ENCODE assay signal across 8 cellular contexts in the genomic region with DNA sequence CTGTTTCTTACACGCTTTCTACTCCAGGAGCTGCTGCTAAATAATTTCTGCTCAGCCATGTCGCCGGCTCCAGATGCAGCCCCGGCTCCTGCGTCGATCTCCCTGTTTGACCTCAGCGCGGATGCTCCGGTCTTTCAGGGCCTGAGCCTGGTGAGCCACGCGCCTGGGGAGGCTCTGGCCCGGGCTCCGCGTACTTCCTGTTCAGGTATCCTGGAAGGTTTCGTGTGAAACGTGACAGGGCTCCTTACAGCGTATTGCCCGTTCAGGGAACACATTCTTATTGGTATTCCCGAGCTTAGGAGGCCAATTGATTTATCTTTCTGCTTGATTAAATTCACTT. TPM values are rescaled to one million over a fixed set of nuclear protein-coding genes. Genes with fewer than 3 reads are reported as not detected.
DNase-seq lines count a peak whose midpoint lies in the region; ATAC-seq and TF ChIP-seq lines count a peak whose summit lies in the region.

No MANE protein-coding gene starts in this region.

- TF ChIP-seq EP300 in sigmoid colon (IDR thresholded peaks at IDR 0.05): no peak

- H3K4me2 ChIP-seq in hepatocyte: peak overlapping the region; percentile 85

- H4K20me1 ChIP-seq in hepatocyte (ENCODE audit: insufficient read depth, poor library complexity, severe bottlenecking): no peaks in the 10 kb centered on the region

- peaks cover 0 to 5% (median 0%) of the 10 kb centered on the region in 7 donors for H3K9me3 Mint-ChIP-seq in CD14-positive monocyte

- H3K4me1 ChIP-seq in adrenal gland (replicated peaks in 1 of 2): peaks cover 23 to 43% of the 10 kb centered on the region in 2 donors
- peaks cover 16% of the 10 kb centered on the region for H3K4me1 ChIP-seq in hepatocyte (ENCODE audit: insufficient read depth)
- peaks cover 0 to 35% (median 31%) of the 10 kb centered on the region in 4 donors for H3K4me1 ChIP-seq in sigmoid colon

- H3K4me1 Mint-ChIP-seq in CD14-positive monocyte: peaks cover 44% of the 10 kb centered on the region

- TF ChIP-seq CTCF in CD14-positive monocyte (IDR thresholded peaks at IDR 0.05) (no peak), adrenal gland (IDR thresholded peaks at IDR 0.05) (no peak), hepatocyte (IDR thresholded peaks at IDR 0.05; ENCODE audit: poor library complexity) (no peak), sigmoid colon (IDR thresholded peaks at IDR 0.05) (no peak)

- H3K4me3 Mint-ChIP-seq in CD14-positive monocyte: peak overlapping the region; percentile 95 to 98

- H3K27ac Mint-ChIP-seq in CD14-positive monocyte: peak overlapping the region; percentile 88 to 99 (median 96)

- peak overlapping the region; percentile 80 to 95 (median 94) for H3K27ac ChIP-seq in adrenal gland
- H3K27ac ChIP-seq in hepatocyte: peak overlapping the region; percentile 90
- peak overlapping the region; percentile 89 to 94 (median 94) for H3K27ac ChIP-seq in sigmoid colon

- WGBS in adrenal gland, 4 donors: 0% methylated on average over 6 to 19 of the region's 19 CpGs
- WGBS in hepatocyte (ENCODE audit: low lambda C conversion rate, missing lambda C conversion rate): 1% methylated on average over 19 of the region's 19 CpGs
- WGBS in sigmoid colon, 2 donors: 0 to 1% methylated on average over 19 of the region's 19 CpGs

- intact Hi-C loops in CD14-positive monocyte (cut with micrococcal nuclease): loop anchor here in 1 of 2 donors (2.0 kb wide), 1 partner anchor 19 kb away; no protein-coding TSS in a partner anchor
- intact Hi-C loops in adrenal gland (cut with DNase I): no loop called here
- intact Hi-C loops in sigmoid colon (cut with DNase I): loop anchor here (2.0 kb wide), 1 partner anchor 15 kb away; the partner anchor contains the start of genes GLB1L and STK16

- peaks cover 54 to 63% of the 10 kb centered on the region in 2 donors for H3K36me3 Mint-ChIP-seq in CD14-positive monocyte

- TF ChIP-seq POLR2A in adrenal gland (IDR thresholded peaks at IDR 0.05) (no peak), sigmoid colon (IDR thresholded peaks at IDR 0.05) (no peak)

- H3K4me3 ChIP-seq in adrenal gland (peak overlapping the region; percentile 13 to 76 (median 58)), hepatocyte (peak overlapping the region; percentile 78), sigmoid colon (peak overlapping the region; percentile 57 to 79 (median 68))

- H3K27me3 ChIP-seq in adrenal gland (no peaks in the 10 kb centered on the region), hepatocyte (no peaks in the 10 kb centered on the region), sigmoid colon (no peaks in the 10 kb centered on the region)

- peak overlapping the region; percentile 65 for H2AFZ ChIP-seq in hepatocyte

- peaks cover 14 to 22% (median 15%) of the 10 kb centered on the region in 3 donors for H3K27me3 Mint-ChIP-seq in CD14-positive monocyte (ENCODE audit: low read depth in 3 of 3)

- H3K79me2 ChIP-seq in hepatocyte: peaks cover 49% of the 10 kb centered on the region

- peak; percentile 22 for ATAC-seq in GM21515 (IDR thresholded peaks at IDR 0.05; ENCODE audit: unreplicated experiment)

- no peaks in the 10 kb centered on the region for H3K9me2 ChIP-seq in hepatocyte (replicated peaks; ENCODE audit: insufficient read depth)

- H3K36me3 ChIP-seq in adrenal gland (replicated peaks in 1 of 2): peaks cover 0 to 47% of the 10 kb centered on the region in 2 donors
- no peaks in the 10 kb centered on the region for H3K36me3 ChIP-seq in hepatocyte (replicated peaks; ENCODE audit: insufficient read depth, low read depth)
- H3K36me3 ChIP-seq in sigmoid colon: peaks cover 35 to 53% (median 41%) of the 10 kb centered on the region in 4 donors

- H3K9me3 ChIP-seq in adrenal gland (replicated peaks in 1 of 3): no peaks in the 10 kb centered on the region
- H3K9me3 ChIP-seq in hepatocyte (ENCODE audit: low read depth): no peaks in the 10 kb centered on the region
- no peaks in the 10 kb centered on the region for H3K9me3 ChIP-seq in sigmoid colon

- no peak for DNase-seq in CD14-positive monocyte (ENCODE audit: low spot score)
- DNase-seq in NOMO-1 treated with dmso at 0.1 percent for 144 hours (lab: John Stamatoyannopoulos, UW; ENCODE audit: unreplicated experiment): peak; percentile 42
- DNase-seq in adrenal gland: peak; percentile 52 to 85 (median 71)
- DNase-seq in hepatocyte (ENCODE audit: low spot score): peak; percentile 81
- peak; percentile 80 for DNase-seq in sigmoid colon
- no peak for DNase-seq in NCI-H1105 (lab: John Stamatoyannopoulos, UW)
- DNase-seq in mesenteric fat pad (ENCODE audit: low spot score): no peak

RNA-seq across cellular contexts. Expression of gene ANKZF1, which starts 0.6 kb away (rescaled TPM):
- polyA plus RNA-seq in CD14-positive monocyte: 10 to 100 TPM in 1 of 2 donors, 1 to 10 TPM in 1; 7.6 to 10.4 TPM
- total RNA-seq in adrenal gland: 10 to 100 TPM; 11.5 to 60.1 (median 37.6) TPM
- 10 to 100 TPM; 15.0 to 93.1 (median 50.4) TPM for polyA plus RNA-seq in adrenal gland
- 25.2 and 37.5 TPM in 2 replicates for total RNA-seq in hepatocyte
- polyA plus RNA-seq in hepatocyte: 41.6 and 47.1 TPM in 2 replicates
- 10 to 100 TPM; 28.1 to 52.6 (median 41.1) TPM for total RNA-seq in sigmoid colon
- polyA plus RNA-seq in sigmoid colon: 10 to 100 TPM in 1 of 3 donors, 1 to 10 TPM in 2; 9.0 to 36.9 (median 9.7) TPM
- total RNA-seq in mesenteric fat pad: 15.9 TPM

RNA-seq across cellular contexts. Expression of gene ATG9A, which starts 0.7 kb away (rescaled TPM):
- polyA plus RNA-seq in CD14-positive monocyte: 10 to 100 TPM; 24.7 to 26.3 TPM
- 10 to 100 TPM; 48.4 to 73.1 (median 61.1) TPM for total RNA-seq in adrenal gland
- 10 to 100 TPM; 13.0 to 37.6 (median 26.5) TPM for polyA plus RNA-seq in adrenal gland
- 34.6 and 35.7 TPM in 2 replicates for total RNA-seq in hepatocyte
- polyA plus RNA-seq in hepatocyte: 46.6 and 57.8 TPM in 2 replicates
- total RNA-seq in sigmoid colon: 10 to 100 TPM; 28.8 to 32.0 (median 29.8) TPM
- 10 to 100 TPM in 2 of 3 donors, 1 to 10 TPM in 1; 7.6 to 40.6 (median 10.2) TPM for polyA plus RNA-seq in sigmoid colon
- total RNA-seq in mesenteric fat pad: 59.0 TPM

RNA-seq across cellular contexts. Expression of gene ABCB6, which starts 11.4 kb away (rescaled TPM):
- polyA plus RNA-seq in CD14-positive monocyte (under 1 TPM; 0.28 to 0.58 TPM), adrenal gland (10 to 100 TPM; 22.4 to 73.3 (median 71.2) TPM), hepatocyte (53.4 and 59.5 TPM in 2 replicates), sigmoid colon (10 to 100 TPM in 1 of 3 donors, 1 to 10 TPM in 1, not detected in 1; 4.8 to 39.3 TPM)
- total RNA-seq in adrenal gland (10 to 100 TPM; 10.1 to 43.2 (median 24.5) TPM), hepatocyte (34.7 and 37.7 TPM in 2 replicates), sigmoid colon (10 to 100 TPM; 11.8 to 23.0 (median 16.1) TPM), mesenteric fat pad (36.5 TPM)

RNA-seq across cellular contexts. Expression of gene GLB1L, which starts 15.1 kb away (rescaled TPM):
- polyA plus RNA-seq in CD14-positive monocyte (10 to 100 TPM in 1 of 2 donors, 1 to 10 TPM in 1; 4.0 to 11.7 TPM), adrenal gland (10 to 100 TPM; 12.6 to 18.1 (median 14.9) TPM), hepatocyte (1.7 and 6.6 TPM in 2 replicates), sigmoid colon (1 to 10 TPM; 2.1 to 4.3 (median 3.6) TPM)
- total RNA-seq in adrenal gland (10 to 100 TPM in 6 of 8 donors, 1 to 10 TPM in 2; 6.3 to 25.0 (median 14.5) TPM), hepatocyte (5.9 and 9.6 TPM in 2 replicates), sigmoid colon (10 to 100 TPM in 1 of 4 donors, 1 to 10 TPM in 3; 6.9 to 26.0 (median 8.2) TPM), mesenteric fat pad (13.5 TPM)

RNA-seq across cellular contexts. Expression of gene STK16, which starts 15.1 kb away (rescaled TPM):
- polyA plus RNA-seq in CD14-positive monocyte: 10 to 100 TPM; 16.7 to 17.8 TPM
- total RNA-seq in adrenal gland: 10 to 100 TPM; 19.2 to 55.8 (median 30.1) TPM
- 10 to 100 TPM; 24.7 to 27.1 (median 26.8) TPM for polyA plus RNA-seq in adrenal gland
- 35.6 and 38.8 TPM in 2 replicates for total RNA-seq in hepatocyte
- polyA plus RNA-seq in hepatocyte: 7.7 and 10.1 TPM in 2 replicates
- 10 to 100 TPM; 12.2 to 19.9 (median 18.2) TPM for total RNA-seq in sigmoid colon
- polyA plus RNA-seq in sigmoid colon: 10 to 100 TPM; 45.3 to 61.7 (median 57.1) TPM
- total RNA-seq in mesenteric fat pad: 16.1 TPM

Comparison
In these comparisons a context has a peak if more than half of its experiments do, and no peak if none do; other contexts are left out.
1. DNase-seq: peak in NOMO-1 treated with dmso at 0.1 percent for 144 hours (single experiment), adrenal gland (7 of 7), hepatocyte (single experiment) and sigmoid colon (single experiment); none in CD14-positive monocyte (single experiment), NCI-H1105 (single experiment) and mesenteric fat pad (single experiment).
2. Peak in every context shown above with its lines, with median percentiles within 50 percentile points of each other: H3K27ac ChIP-seq and H3K4me3 ChIP-seq.